ENCODE assay signal across 10 cellular contexts in the genomic region with DNA sequence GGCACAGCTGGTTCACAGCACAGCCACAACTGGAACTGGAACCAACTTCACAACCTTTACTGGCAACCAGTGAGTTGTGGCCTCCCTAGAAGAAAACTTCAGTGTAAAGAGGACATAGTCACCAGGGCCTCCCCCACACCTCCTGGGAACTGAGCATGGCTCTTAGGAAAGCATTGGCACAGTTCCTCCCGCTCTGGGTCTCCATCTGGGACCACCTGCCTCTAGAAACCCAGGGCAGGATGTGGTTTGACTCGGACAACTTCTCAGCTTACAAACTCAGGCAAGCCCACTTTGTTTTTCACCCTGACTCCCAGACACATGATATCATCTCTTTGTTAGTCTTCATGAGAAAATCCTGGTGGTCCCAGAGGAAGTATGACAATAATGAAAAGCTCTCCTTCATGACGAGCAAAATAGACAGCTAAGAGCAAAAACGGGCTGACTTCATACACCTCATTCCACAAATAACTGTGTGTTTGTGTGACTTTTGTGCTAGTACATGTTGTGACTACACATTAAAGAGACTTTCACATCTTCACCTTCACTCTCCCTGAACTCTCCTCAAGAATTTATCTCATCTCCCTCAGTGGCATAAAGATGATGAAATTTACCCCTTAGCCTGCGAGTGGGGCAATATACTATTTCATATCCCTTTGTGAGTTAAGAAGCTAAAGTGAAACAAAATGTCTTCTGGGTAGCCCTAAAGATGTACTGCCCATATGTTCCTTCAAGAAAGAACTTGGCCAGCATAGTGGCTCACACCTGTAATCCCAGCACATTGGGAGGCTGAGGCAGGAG.
DNase-seq lines count a peak whose midpoint lies in the region; ATAC-seq, FAIRE-seq and TF ChIP-seq lines count a peak whose summit lies in the region.
"Had no signal": no experiment of that assay in that cellular context is flagged by ENCODE, and none has a peak within 500 bp of the region (broad histone marks: within the 10 kb centered on the region; RNA-seq: fewer than 3 reads in every experiment).

No MANE protein-coding gene starts in this region.

- H4K91ac ChIP-seq in neuronal stem cell (ENCODE audit: low read depth, low read length, poor library complexity) = no peak overlapping the region

- no peak overlapping the region for H3K4ac ChIP-seq in neuronal stem cell (ENCODE audit: low read length)

- ATAC-seq in HepG2 = no peak
- ATAC-seq in GM18520 (IDR thresholded peaks at IDR 0.05; ENCODE audit: unreplicated experiment) = no peak

- no peak for FAIRE-seq in HepG2 (lab: Jason Lieb, UNC)

- peak overlapping the region; percentile 69 for H3K27ac Mint-ChIP-seq in activated T-cell treated with anti-CD3 and anti-CD28 coated beads, Interleukin-2, amount 50 U/mL, for 24 hours

- TF ChIP-seq EP300 in HepG2 (IDR thresholded peaks at IDR 0.05; ENCODE audit: low read depth in 2 of 2, low read length in 2 of 2) = no peak
- TF ChIP-seq EP300 in HepG2 (CRISPR knock-in tag; IDR thresholded peaks at IDR 0.05; ENCODE audit: borderline replicate concordance) = no peak

- H3K23ac ChIP-seq in neuronal stem cell (ENCODE audit: low read depth, low read length, poor library complexity) = no peak overlapping the region

- H2BK12ac ChIP-seq in neuronal stem cell (ENCODE audit: low read length) = no peak overlapping the region

- TF ChIP-seq POLR2A in HepG2 (IDR thresholded peaks at IDR 0.05; ENCODE audit: insufficient read depth in 1 of 2, low read depth in 2 of 2, low read length in 2 of 2) = no peak

- H3K36me3 Mint-ChIP-seq in activated T-cell treated with anti-CD3 and anti-CD28 coated beads, Interleukin-2, amount 50 U/mL, for 24 hours (ENCODE audit: low read depth) = peaks cover 6% of the 10 kb centered on the region

- peaks cover 69% of the 10 kb centered on the region for H3K4me1 ChIP-seq in OCI-LY1 (ENCODE audit: insufficient read depth, low read length, severe bottlenecking)
- peaks cover 6% of the 10 kb centered on the region for H3K4me1 ChIP-seq in thymus (ENCODE audit: control insufficient read depth, insufficient read depth, low read length)
- peaks cover 13% of the 10 kb centered on the region for H3K4me1 ChIP-seq in HepG2 (ENCODE audit: insufficient read depth, low read length)
- H3K4me1 ChIP-seq in neuronal stem cell (ENCODE audit: control insufficient read depth in 2 of 2, insufficient read depth in 1 of 2, low read depth in 1 of 2, low read length in 2 of 2) = no peaks in the 10 kb centered on the region

- H3K4me3 Mint-ChIP-seq in activated T-cell treated with anti-CD3 and anti-CD28 coated beads, Interleukin-2, amount 50 U/mL, for 24 hours = no peak overlapping the region

- 24% methylated on average over 5 of the region's 5 CpGs for WGBS in thymus
- 93% methylated on average over 3 of the region's 5 CpGs for WGBS in HepG2 (ENCODE audit: low lambda C conversion rate)
- no CpG with 5 or more reads among the region's 5 CpGs for WGBS in neuronal stem cell (ENCODE audit: extremely low coverage in 2 of 2, insufficient read length in 2 of 2, insufficient replicate concordance in 1 of 2), 2 donors

- no peaks in the 10 kb centered on the region for H4K20me1 ChIP-seq in OCI-LY1 (ENCODE audit: insufficient read depth, low read length)
- no peaks in the 10 kb centered on the region for H4K20me1 ChIP-seq in HepG2 (ENCODE audit: insufficient read depth, low read length)

- H3K18ac ChIP-seq in neuronal stem cell (ENCODE audit: low read length) = no peak overlapping the region

- H3K27me3 ChIP-seq in OCI-LY1 (ENCODE audit: insufficient read depth, low read length) (no peaks in the 10 kb centered on the region), thymus (ENCODE audit: control insufficient read depth, insufficient read depth) (no peaks in the 10 kb centered on the region), HepG2 (ENCODE audit: control insufficient read depth in 1 of 2, insufficient read depth in 2 of 2, low read length in 2 of 2) (no peaks in the 10 kb centered on the region), neuronal stem cell (ENCODE audit: control insufficient read depth in 3 of 3, insufficient read depth in 3 of 3, low read depth in 1 of 3, low read length in 3 of 3) (no peaks in the 10 kb centered on the region)

- H3F3A ChIP-seq in OCI-LY1 (ENCODE audit: insufficient read depth, low read length) = no peaks in the 10 kb centered on the region

- H3K27me3 Mint-ChIP-seq in activated T-cell treated with anti-CD3 and anti-CD28 coated beads, Interleukin-2, amount 50 U/mL, for 24 hours = no peaks in the 10 kb centered on the region

- POLR2A ChIA-PET in HepG2 (lab: Yijun Ruan, JAX) = no interaction called here

- H3K36me3 ChIP-seq in OCI-LY1 (ENCODE audit: insufficient read depth, low read length) = no peaks in the 10 kb centered on the region
- H3K36me3 ChIP-seq in thymus (ENCODE audit: control insufficient read depth, insufficient read depth) = no peaks in the 10 kb centered on the region
- H3K36me3 ChIP-seq in HepG2 (replicated peaks in 1 of 2; ENCODE audit: control insufficient read depth in 1 of 2, insufficient read depth in 2 of 2, low read length in 2 of 2) = no peaks in the 10 kb centered on the region
- H3K36me3 ChIP-seq in neuronal stem cell (replicated peaks in 1 of 2; ENCODE audit: control insufficient read depth in 2 of 2, insufficient read depth in 2 of 2, low read length in 2 of 2) = no peaks in the 10 kb centered on the region

- no peak overlapping the region for H2BK15ac ChIP-seq in neuronal stem cell (ENCODE audit: low read length)

- H3K4me1 Mint-ChIP-seq in activated T-cell treated with anti-CD3 and anti-CD28 coated beads, Interleukin-2, amount 50 U/mL, for 24 hours (ENCODE audit: low read depth) = peaks cover 56% of the 10 kb centered on the region

- H3K4me2 ChIP-seq in OCI-LY1 (ENCODE audit: low read length) (peak overlapping the region; percentile 60), HepG2 (ENCODE audit: low read depth, low read length) (no peak overlapping the region), neuronal stem cell (ENCODE audit: insufficient read depth, low read length, poor library complexity, severe bottlenecking) (no peak overlapping the region)

- TF ChIP-seq CTCF in OCI-LY1 (IDR thresholded peaks at IDR 0.05; ENCODE audit: low read length) (no peak), HepG2 (CRISPR knock-in tag; IDR thresholded peaks at IDR 0.05) (no peak)

- H3K79me2 ChIP-seq in OCI-LY1 (ENCODE audit: insufficient read depth, low read length) (no peaks in the 10 kb centered on the region), HepG2 (ENCODE audit: insufficient read depth, low read length) (no peaks in the 10 kb centered on the region)

- H4K8ac ChIP-seq in neuronal stem cell (ENCODE audit: low read depth, low read length) = no peak overlapping the region

- H3K9ac ChIP-seq in OCI-LY1 (ENCODE audit: low read length) (peak overlapping the region; percentile 49; the same call in 1 of the 2 replicates), HepG2 (ENCODE audit: insufficient read depth, low read depth, low read length) (no peak overlapping the region), neuronal stem cell (ENCODE audit: low read depth, low read length, poor library complexity) (no peak overlapping the region)

- H3K27ac ChIP-seq in OCI-LY1 (ENCODE audit: low read depth, low read length, poor library complexity, severe bottlenecking) (peak overlapping the region; percentile 90), thymus (ENCODE audit: low read depth) (peak overlapping the region; percentile 31), HepG2 (ENCODE audit: extremely low read length, insufficient read depth, low read length) (no peak overlapping the region), neuronal stem cell (replicated peaks; ENCODE audit: low read length) (no peak overlapping the region)
- H3K27ac ChIP-seq: epithelial cell of prostate had no signal

- H2BK120ac ChIP-seq in neuronal stem cell (ENCODE audit: low read depth, low read length) = no peak overlapping the region

- CTCF ChIA-PET in HepG2 (lab: Yijun Ruan, JAX; ENCODE audit: low intra/inter-chr PET ratio, low total read pairs) = no interaction called here

- no peaks in the 10 kb centered on the region for H3K9me3 Mint-ChIP-seq in activated T-cell treated with anti-CD3 and anti-CD28 coated beads, Interleukin-2, amount 50 U/mL, for 24 hours

- no peak overlapping the region for H3K14ac ChIP-seq in neuronal stem cell (ENCODE audit: low read length)

- no peak for DNase-seq in activated T-cell treated with anti-CD3 and anti-CD28 coated beads, Interleukin-2, amount 50 U/mL, for 24 hours
- no peak for DNase-seq in activated T-cell treated with anti-CD3 and anti-CD28 coated beads, Interleukin-2, amount 50 U/mL, for 48 hours
- DNase-seq in dermis blood vessel endothelial cell (peak; percentile 2), HepG2 (ENCODE audit: low spot score) (no peak), neuronal stem cell (ENCODE audit: low spot score) (no peak)
- DNase-seq: NCI-H69 had no signal

- H3K4me3 ChIP-seq in OCI-LY1 (ENCODE audit: low read depth, low read length, poor library complexity, severe bottlenecking) = peak overlapping the region; percentile 14
- H3K4me3 ChIP-seq in thymus (ENCODE audit: low read length) = no peak overlapping the region
- no peak overlapping the region for H3K4me3 ChIP-seq in HepG2 (replicated peaks in 1 of 3; ENCODE audit: insufficient read depth in 1 of 3, low read depth in 2 of 3, low read length in 3 of 3)
- H3K4me3 ChIP-seq in neuronal stem cell (ENCODE audit: low read length in 2 of 2) = no peak overlapping the region

- H3K9me3 ChIP-seq in OCI-LY1 (ENCODE audit: low read length) (no peaks in the 10 kb centered on the region), thymus (ENCODE audit: control insufficient read depth) (no peaks in the 10 kb centered on the region), HepG2 (ENCODE audit: low read length) (no peaks in the 10 kb centered on the region), neuronal stem cell (replicated peaks in 1 of 2; ENCODE audit: control insufficient read depth in 2 of 2, insufficient read depth in 1 of 2, low read depth in 1 of 2, low read length in 2 of 2) (no peaks in the 10 kb centered on the region)

- in situ Hi-C loops in HepG2 (cut with HindIII; ENCODE audit: extremely low pct_ligation_motif_present, low pct_unique_long_range_greater_than_20kb) = no loop called here

- no peak for TF ChIP-seq RAD21 in HepG2 (CRISPR knock-in tag; IDR thresholded peaks at IDR 0.05)

- H2BK5ac ChIP-seq in neuronal stem cell (ENCODE audit: low read length) = no peak overlapping the region

- BruUV-seq in HepG2 (replicated peaks; lab: Mats Ljungman, UMichigan) = no TSS peak

- H2AK5ac ChIP-seq in neuronal stem cell (ENCODE audit: low read depth, low read length) = no peak overlapping the region

- H3K9me2 ChIP-seq in OCI-LY1 (ENCODE audit: low read depth, low read length) = no peaks in the 10 kb centered on the region

- H3K79me1 ChIP-seq in neuronal stem cell (ENCODE audit: low read depth, low read length) = no peaks in the 10 kb centered on the region

- intact Hi-C loops in HepG2 (cut with micrococcal nuclease; ENCODE audit: unreplicated experiment) = no loop called here

- H2AFZ ChIP-seq in OCI-LY1 (ENCODE audit: low read length) = no peak overlapping the region
- no peak overlapping the region for H2AFZ ChIP-seq in HepG2 (ENCODE audit: low read length)
- no peak overlapping the region for H2AFZ ChIP-seq in neuronal stem cell (ENCODE audit: low read length)

TF ChIP-seq in HepG2, 621 proteins besides CTCF, POLR2A, EP300 and RAD21 (continues in another document):
- TF ChIP-seq MZF1 (CRISPR knock-in tag; IDR thresholded peaks at IDR 0.05; ENCODE audit: borderline replicate concordance) (no peak), KDM3A (CRISPR knock-in tag; IDR thresholded peaks at IDR 0.05; ENCODE audit: low read depth) (no peak), SIX4 (CRISPR knock-in tag; IDR thresholded peaks at IDR 0.05) (no peak)

Comparison
In these comparisons a context has a peak if more than half of its experiments do, and no peak if none do; other contexts are left out.
1. H3K27ac ChIP-seq: peak in OCI-LY1 (single experiment) and thymus (single experiment); none in HepG2 (single experiment) and neuronal stem cell (single experiment).